Comparison of ENCODE assay signal across 1 cellular context in genomic region chr4:168491563-168491962, GRCh38.
TF ChIP-seq lines count a peak whose summit lies in the region.

No MANE protein-coding gene starts in this region.

TF ChIP-seq in HepG2, 621 proteins besides CTCF, POLR2A, EP300 and RAD21 (continued from another document):
- TF ChIP-seq ZNF451 (CRISPR knock-in tag; IDR thresholded peaks at IDR 0.05): no peak
TF ChIP-seq in HepG2: peak in this region for 1.
